1 cellular context compared by ENCODE assay signal in genomic region chr6:12150812-12151432, GRCh38.
TF ChIP-seq lines count a peak whose summit lies in the region.

No MANE protein-coding gene starts in this region.

TF ChIP-seq in HepG2, 621 proteins besides CTCF, POLR2A, EP300 and RAD21 (continued from another document):
- TF ChIP-seq ZBTB33 (CRISPR knock-in tag; IDR thresholded peaks at IDR 0.05) (peak; percentile 53; the same call in 1 of the 2 replicates), FLYWCH1 (CRISPR knock-in tag; IDR thresholded peaks at IDR 0.05) (no peak), ZBTB7B (CRISPR knock-in tag; IDR thresholded peaks at IDR 0.05) (peak; percentile 60; the same call in 1 of the 2 replicates)
